8 cellular contexts compared by ENCODE assay signal in the genomic region with DNA sequence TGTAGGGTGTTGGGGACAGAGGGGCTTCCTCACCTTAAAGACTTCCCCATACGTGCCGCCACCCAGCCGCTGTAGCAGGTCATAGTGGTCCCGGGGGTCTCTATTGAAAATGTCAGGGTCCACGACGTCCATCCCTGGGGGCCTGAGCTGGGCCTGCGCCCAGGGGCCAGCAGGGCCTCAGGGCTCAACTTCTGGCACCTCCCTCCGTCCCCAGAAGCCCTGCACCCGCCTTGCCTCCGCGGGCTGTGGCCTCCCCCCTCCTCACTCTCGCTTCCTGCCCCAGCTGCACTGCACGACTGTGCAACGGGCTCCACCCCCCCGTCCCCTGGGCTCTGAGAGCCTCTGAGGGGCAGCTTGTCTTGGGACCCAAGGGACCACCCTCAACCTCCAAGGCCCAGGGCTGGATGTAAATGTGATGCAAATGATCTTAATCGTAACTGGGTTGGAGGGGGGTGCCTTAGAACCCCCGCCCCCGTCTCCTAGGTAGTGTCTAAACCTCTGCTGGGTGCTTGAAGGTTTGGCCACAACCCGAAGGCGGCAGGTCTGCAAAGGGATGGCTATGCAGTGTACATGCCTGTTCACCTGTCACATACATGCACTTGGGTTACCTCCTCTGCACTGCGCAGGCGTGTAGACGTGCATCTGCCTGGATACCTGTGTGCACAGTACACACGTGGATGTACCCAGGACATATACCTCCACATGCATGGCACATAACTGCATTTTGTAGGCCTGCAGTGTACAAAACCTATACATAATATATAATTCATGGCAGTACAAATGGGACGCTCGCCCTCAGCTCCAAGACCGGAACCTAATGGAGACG. TPM values are rescaled to one million over a fixed set of nuclear protein-coding genes. Genes with fewer than 3 reads are reported as not detected.
DNase-seq lines count a peak whose midpoint lies in the region; ATAC-seq and TF ChIP-seq lines count a peak whose summit lies in the region.

A gene (minus strand): TSS at position 190 of the 826 bp plus-strand sequence. CDS start 58 bp downstream, at position 132.

- ATAC-seq in GM19455 (IDR thresholded peaks at IDR 0.05; ENCODE audit: unreplicated experiment) (peak; percentile 56), body of pancreas (no peak), left colon (peak; percentile 9)

- TF ChIP-seq CTCF in CD14-positive monocyte (IDR thresholded peaks at IDR 0.05), result no peak
- no peak for TF ChIP-seq CTCF in HL-60 (IDR thresholded peaks at IDR 0.05; ENCODE audit: insufficient read depth, low read length)
- TF ChIP-seq CTCF in body of pancreas (IDR thresholded peaks at IDR 0.05), result no peak

- TF ChIP-seq POLR2A in body of pancreas (IDR thresholded peaks at IDR 0.05), result no peak

- peaks cover 0 to 2% (median 1%) of the 10 kb centered on the region in 3 donors for H3K27me3 Mint-ChIP-seq in CD14-positive monocyte (ENCODE audit: low read depth in 3 of 3)

- H3K9me3 ChIP-seq in body of pancreas, result no peaks in the 10 kb centered on the region

- H3K9me3 Mint-ChIP-seq in CD14-positive monocyte, result no peaks in the 10 kb centered on the region

- peaks cover 27 to 49% of the 10 kb centered on the region in 2 donors for H3K36me3 Mint-ChIP-seq in CD14-positive monocyte

- intact Hi-C loops in CD14-positive monocyte (cut with micrococcal nuclease) (loop anchor here (2.0 to 5.0 kb wide), 3 partner anchors 201 to 301 kb away; a partner anchor contains a TSS), body of pancreas (cut with DNase I) (loop anchor here (10.0 kb wide), 1 partner anchor 223 kb away; no protein-coding TSS in a partner anchor), left colon (cut with DNase I, micrococcal nuclease) (no loop called here)
- intact Hi-C loops in T-helper 2 cell treated with Interferon-gamma antibody and Interleukin-4, amounts not matched to agents 100 ng/mL and 5 ng/mL, for 36 hours (cut with micrococcal nuclease), result loop anchor here (1.0 to 2.0 kb wide), 5 partner anchors 61 to 313 kb away; a partner anchor contains a TSS

- H3K4me1 Mint-ChIP-seq in CD14-positive monocyte, result peaks cover 31% of the 10 kb centered on the region

- peak within 1 kb of the TSS; percentile 99 to 100 for H3K4me3 Mint-ChIP-seq in CD14-positive monocyte

- H3K27ac ChIP-seq in HL-60 (replicated peaks) (peak within 1 kb of the TSS; percentile 81), body of pancreas (peak within 1 kb of the TSS in 3 of 4 donors; percentile 59 to 78 (median 76))

- 32 to 76% methylated on average over 5 to 28 of the region's 28 CpGs for WGBS in body of pancreas, 2 donors

- peaks cover 17% of the 10 kb centered on the region for H3K4me1 ChIP-seq in body of pancreas

- DNase-seq in CD14-positive monocyte (ENCODE audit: low spot score) (no peak), HL-60 (ENCODE audit: low read depth in 1 of 2, low spot score in 1 of 2) (peak; percentile 49 to 57), body of pancreas (peak; percentile 27 to 44 (median 34)), left colon (peak; percentile 72 to 76), COLO829 (ENCODE audit: low spot score) (no peak)
- peak; percentile 54 to 69 for DNase-seq in stimulated activated CD4-positive, alpha-beta T cell treated with anti-CD3 and anti-CD28 coated beads, Interleukin-4, amount 100 ng/mL, for 48 hours (ENCODE audit: low read depth in 2 of 2)

- H3K4me3 ChIP-seq in HL-60 (replicated peaks; ENCODE audit: insufficient read depth, low read length) (peak within 1 kb of the TSS; percentile 88), body of pancreas (peak within 1 kb of the TSS; percentile 12 to 24)

- H3K27me3 ChIP-seq in HL-60 (ENCODE audit: insufficient read depth, poor library complexity, severe bottlenecking) (no peaks in the 10 kb centered on the region), body of pancreas (no peaks in the 10 kb centered on the region)

- peaks cover 0 to 3% of the 10 kb centered on the region in 2 donors for H3K36me3 ChIP-seq in body of pancreas (replicated peaks in 1 of 2; ENCODE audit: insufficient read depth in 1 of 2, low read depth in 2 of 2)

- H3K27ac Mint-ChIP-seq in CD14-positive monocyte, result peak within 1 kb of the TSS; percentile 84 to 100 (median 90)

RNA-seq across cellular contexts. Expression of the gene that starts here (rescaled TPM):
- 10 to 100 TPM; 19.8 to 22.4 TPM for polyA plus RNA-seq in CD14-positive monocyte
- 283 and 284 TPM in 2 replicates for total RNA-seq in T-helper 2 cell treated with Interferon-gamma antibody and Interleukin-4, amounts not matched to agents 100 ng/mL and 5 ng/mL, for 36 hours
- total RNA-seq in body of pancreas (1 to 10 TPM; 2.0 to 2.9 TPM), left colon (1 to 10 TPM; 2.9 to 6.6 TPM)

Comparison
In these comparisons a context has a peak if more than half of its experiments do, and no peak if none do; other contexts are left out.
1. RNA of the gene that starts here (total RNA-seq): 283 to 284 TPM in T-helper 2 cell treated with Interferon-gamma antibody and Interleukin-4, amounts not matched to agents 100 ng/mL and 5 ng/mL, for 36 hours; 2.9 to 6.6 TPM in left colon and 2.0 to 2.9 TPM in body of pancreas; every median in the first group is over 10 times any median in the second.
2. DNase-seq: peak in HL-60 (2 of 2), body of pancreas (4 of 4), left colon (2 of 2) and stimulated activated CD4-positive, alpha-beta T cell treated with anti-CD3 and anti-CD28 coated beads, Interleukin-4, amount 100 ng/mL, for 48 hours (2 of 2); none in CD14-positive monocyte (single experiment) and COLO829 (single experiment).
3. intact Hi-C loops: an anchor here in CD14-positive monocyte (2.0 to 5.0 kb wide), T-helper 2 cell treated with Interferon-gamma antibody and Interleukin-4, amounts not matched to agents 100 ng/mL and 5 ng/mL, for 36 hours (1.0 to 2.0 kb wide) and body of pancreas (10.0 kb wide); none called in left colon.